In genomic region chr19:38565686-38566105, GRCh38 we compare ENCODE assay signal across 12 cellular contexts. TPM values are rescaled to one million over a fixed set of nuclear protein-coding genes. Genes with fewer than 3 reads are reported as not detected.
DNase-seq lines count a peak whose midpoint lies in the region; ATAC-seq and TF ChIP-seq lines count a peak whose summit lies in the region.
"Had no signal": no experiment of that assay in that cellular context is flagged by ENCODE, and none has a peak within 500 bp of the region (broad histone marks: within the 10 kb centered on the region; RNA-seq: fewer than 3 reads in every experiment).

No MANE protein-coding gene starts in this region.

- H3K27me3 Mint-ChIP-seq in activated T-cell treated with anti-CD3 and anti-CD28 coated beads, Interleukin-2, amount 50 U/mL, for 72 hours (ENCODE audit: low read depth) = peaks cover 38% of the 10 kb centered on the region

- TF ChIP-seq CTCF in Peyer's patch (IDR thresholded peaks at IDR 0.05) = no peak
- no peak for TF ChIP-seq CTCF in esophagus squamous epithelium (IDR thresholded peaks at IDR 0.05)
- no peak for TF ChIP-seq CTCF in suprapubic skin (IDR thresholded peaks at IDR 0.05)

- H3K27ac Mint-ChIP-seq in activated T-cell treated with anti-CD3 and anti-CD28 coated beads, Interleukin-2, amount 50 U/mL, for 72 hours = peak overlapping the region; percentile 43

- intact Hi-C loops in esophagus squamous epithelium (cut with DNase I) = no loop called here

- TF ChIP-seq EP300 in suprapubic skin (IDR thresholded peaks at IDR 0.05) = no peak

- WGBS in esophagus squamous epithelium, 2 donors = 31 to 41% methylated on average over 18 of the region's 22 CpGs
- 35% methylated on average over 22 of the region's 22 CpGs for WGBS in suprapubic skin

- H3K4me3 ChIP-seq in Peyer's patch (peak overlapping the region; percentile 26 to 61 (median 40)), esophagus squamous epithelium (peak overlapping the region; percentile 37 to 61 (median 44)), suprapubic skin (peak overlapping the region; percentile 53)
- H3K4me3 ChIP-seq: cardiac muscle cell, MG63 had no signal

- H3K36me3 ChIP-seq in Peyer's patch (no peaks in the 10 kb centered on the region), esophagus squamous epithelium (no peaks in the 10 kb centered on the region), suprapubic skin (no peaks in the 10 kb centered on the region)
- H3K36me3 ChIP-seq: cardiac muscle cell, left lung, MG63 had no signal

- no peaks in the 10 kb centered on the region for H3K9me3 Mint-ChIP-seq in activated T-cell treated with anti-CD3 and anti-CD28 coated beads, Interleukin-2, amount 50 U/mL, for 72 hours

- H3K36me3 Mint-ChIP-seq in activated T-cell treated with anti-CD3 and anti-CD28 coated beads, Interleukin-2, amount 50 U/mL, for 72 hours (ENCODE audit: insufficient read depth in 2 of 2) = no peaks in the 10 kb centered on the region

- H3K27ac ChIP-seq in Peyer's patch = peak overlapping the region in 1 of 4 donors; percentile 69
- H3K27ac ChIP-seq in esophagus squamous epithelium = peak overlapping the region in 3 of 4 donors; percentile 38 to 74 (median 72)
- H3K27ac ChIP-seq in suprapubic skin = no peak overlapping the region
- H3K27ac ChIP-seq: cardiac muscle cell, left lung had no signal

- H3K4me1 ChIP-seq in Peyer's patch = peaks cover 0 to 3% (median 0%) of the 10 kb centered on the region in 4 donors
- H3K4me1 ChIP-seq in esophagus squamous epithelium = peaks cover 6 to 51% (median 10%) of the 10 kb centered on the region in 3 donors
- peaks cover 25% of the 10 kb centered on the region for H3K4me1 ChIP-seq in suprapubic skin

- no peak for ATAC-seq in activated T-cell treated with anti-CD3 and anti-CD28 coated beads, Interleukin-2, amount 50 U/mL, for 72 hours (replicated peaks in 1 of 2)

- TF ChIP-seq POLR2A in Peyer's patch (IDR thresholded peaks at IDR 0.05) (no peak), esophagus squamous epithelium (IDR thresholded peaks at IDR 0.05) (no peak), suprapubic skin (IDR thresholded peaks at IDR 0.05) (no peak)

- H3K4me3 Mint-ChIP-seq in activated T-cell treated with anti-CD3 and anti-CD28 coated beads, Interleukin-2, amount 50 U/mL, for 72 hours = peak overlapping the region; percentile 77

- H3K9me3 ChIP-seq in Peyer's patch (no peaks in the 10 kb centered on the region), esophagus squamous epithelium (no peaks in the 10 kb centered on the region), suprapubic skin (no peaks in the 10 kb centered on the region)
- H3K9me3 ChIP-seq: left lung, MG63 had no signal

- peaks cover 14% of the 10 kb centered on the region for H3K4me1 Mint-ChIP-seq in activated T-cell treated with anti-CD3 and anti-CD28 coated beads, Interleukin-2, amount 50 U/mL, for 72 hours (ENCODE audit: low read depth)

- no peaks in the 10 kb centered on the region for H3K27me3 ChIP-seq in Peyer's patch
- H3K27me3 ChIP-seq in esophagus squamous epithelium = peaks cover 0 to 32% (median 0%) of the 10 kb centered on the region in 4 donors
- peaks cover 29% of the 10 kb centered on the region for H3K27me3 ChIP-seq in suprapubic skin
- H3K27me3 ChIP-seq: cardiac muscle cell, MG63 had no signal

- no peak for DNase-seq in activated T-cell treated with anti-CD3 and anti-CD28 coated beads, Interleukin-2, amount 50 U/mL, for 72 hours
- DNase-seq in activated T-cell treated with anti-CD3 and anti-CD28 coated beads, Interleukin-2, amount 50 U/mL, for 1 hour = no peak
- DNase-seq in Peyer's patch (no peak), esophagus squamous epithelium (lab: John Stamatoyannopoulos, UW) (no peak), suprapubic skin (ENCODE audit: low spot score in 2 of 2) (no peak), NCI-H187 treated with DMSO at 0.1 percent for 48 hours (lab: John Stamatoyannopoulos, UW) (no peak), foreskin melanocyte (no peak), NCI-H748 treated with DMSO at 0.1 percent for 48 hours (lab: John Stamatoyannopoulos, UW) (no peak)
- DNase-seq: MG63, NCI-H510A treated with DMSO at 0.1 percent for 48 hours had no signal

RNA-seq across cellular contexts. Expression of gene MAP4K1, which starts 52.1 kb away (rescaled TPM):
- total RNA-seq in activated T-cell treated with anti-CD3 and anti-CD28 coated beads, Interleukin-2, amount 50 U/mL, for 72 hours = 100 to 1,000 TPM; 261 to 262 TPM
- 100 to 1,000 TPM in 1 of 4 donors, 10 to 100 TPM in 1, 1 to 10 TPM in 2; 7.0 to 116 (median 10.4) TPM for total RNA-seq in Peyer's patch
- 1 to 10 TPM; 1.5 to 4.2 (median 2.7) TPM for total RNA-seq in esophagus squamous epithelium
- 1 to 10 TPM in 3 of 4 donors, under 1 TPM in 1; 0.68 to 2.8 (median 1.8) TPM for total RNA-seq in suprapubic skin

RNA-seq across cellular contexts. Expression of gene EIF3K, which starts 53.3 kb away (rescaled TPM):
- 100 to 1,000 TPM; 219 to 237 TPM for total RNA-seq in activated T-cell treated with anti-CD3 and anti-CD28 coated beads, Interleukin-2, amount 50 U/mL, for 72 hours
- total RNA-seq in Peyer's patch (100 to 1,000 TPM; 314 to 442 (median 369) TPM), esophagus squamous epithelium (100 to 1,000 TPM; 437 to 578 (median 516) TPM), suprapubic skin (100 to 1,000 TPM; 274 to 587 (median 557) TPM)
